ENCODE assay signal across 10 cellular contexts in genomic region chr17:68089881-68090280, GRCh38. TPM values are rescaled to one million over a fixed set of nuclear protein-coding genes. Genes with fewer than 3 reads are reported as not detected.
DNase-seq lines count a peak whose midpoint lies in the region; ATAC-seq and TF ChIP-seq lines count a peak whose summit lies in the region.
"Had no signal": no experiment of that assay in that cellular context is flagged by ENCODE, and none has a peak within 500 bp of the region (broad histone marks: within the 10 kb centered on the region; RNA-seq: fewer than 3 reads in every experiment).

No MANE protein-coding gene starts in this region.

- WGBS in body of pancreas, 2 donors, result 36 to 40% methylated on average over 3 of the region's 3 CpGs

- intact Hi-C loops in body of pancreas (cut with DNase I), result no loop called here

- H3K27me3 ChIP-seq in body of pancreas (no peaks in the 10 kb centered on the region), osteoblast (ENCODE audit: insufficient read depth, low read length) (no peaks in the 10 kb centered on the region)

- no peaks in the 10 kb centered on the region for H3K9me3 ChIP-seq in body of pancreas
- H3K9me3 ChIP-seq in osteoblast (ENCODE audit: low read depth, low read length), result no peaks in the 10 kb centered on the region

- no peak overlapping the region for H2AFZ ChIP-seq in osteoblast (ENCODE audit: low read length)

- H4K20me1 ChIP-seq in osteoblast (ENCODE audit: insufficient read depth, low read length), result no peaks in the 10 kb centered on the region

- H3K27ac ChIP-seq in body of pancreas (no peak overlapping the region), osteoblast (ENCODE audit: low read depth, low read length) (no peak overlapping the region)
- H3K27ac ChIP-seq: HL-60 had no signal

- no peak overlapping the region for H3K4me3 ChIP-seq in body of pancreas
- H3K4me3 ChIP-seq in osteoblast (ENCODE audit: insufficient read depth, low read length), result no peak overlapping the region

- no peak for TF ChIP-seq POLR2A in body of pancreas (IDR thresholded peaks at IDR 0.05)

- H3K4me1 ChIP-seq in body of pancreas (no peaks in the 10 kb centered on the region), osteoblast (ENCODE audit: insufficient read depth, low read length) (no peaks in the 10 kb centered on the region)

- H3K36me3 ChIP-seq in body of pancreas (replicated peaks in 1 of 2; ENCODE audit: insufficient read depth in 1 of 2, low read depth in 2 of 2), result no peaks in the 10 kb centered on the region
- H3K36me3 ChIP-seq in osteoblast (ENCODE audit: insufficient read depth, low read length), result no peaks in the 10 kb centered on the region

- DNase-seq in NCI-H345 (lab: John Stamatoyannopoulos, UW), result peak; percentile 32
- no peak for DNase-seq in NCI-H345 treated with DMSO at 0.1 percent for 48 hours (lab: John Stamatoyannopoulos, UW; ENCODE audit: unreplicated experiment)
- DNase-seq in Kasumi-1 (lab: John Stamatoyannopoulos, UW), result peak; percentile 64 to 66
- peak; percentile 34 to 71 (median 49) for DNase-seq in body of pancreas
- DNase-seq in osteoblast (ENCODE audit: insufficient read length, low spot score, missing footprints), result peak; percentile 84
- DNase-seq in NCI-H446 (lab: John Stamatoyannopoulos, UW), result no peak
- DNase-seq: 8988T had no signal

- peak overlapping the region; percentile 47 for H3K4me2 ChIP-seq in osteoblast (ENCODE audit: insufficient read depth, low read length)

- ATAC-seq in body of pancreas (peak; percentile 70), GM18873 (IDR thresholded peaks at IDR 0.05; ENCODE audit: low FRiP score, unreplicated experiment) (no peak), HG03521 (IDR thresholded peaks at IDR 0.05; ENCODE audit: unreplicated experiment) (no peak)

- no peak for TF ChIP-seq CTCF in body of pancreas (IDR thresholded peaks at IDR 0.05)
- TF ChIP-seq CTCF in osteoblast (IDR thresholded peaks at IDR 0.05; ENCODE audit: extremely low read depth, low read depth, low read length), result no peak

- H3K79me2 ChIP-seq in osteoblast (ENCODE audit: insufficient read depth, low read length), result no peaks in the 10 kb centered on the region

RNA-seq across cellular contexts. Expression of gene KPNA2, which starts 54.3 kb away (rescaled TPM):
- total RNA-seq in body of pancreas (1 to 10 TPM; 4.6 to 5.2 TPM), osteoblast (40.1 and 40.9 TPM in 2 replicates)

Comparison
In these comparisons a context has a peak if more than half of its experiments do, and no peak if none do; other contexts are left out.
1. DNase-seq: peak in NCI-H345 (single experiment), Kasumi-1 (2 of 2), body of pancreas (4 of 4) and osteoblast (single experiment); none in NCI-H345 treated with DMSO at 0.1 percent for 48 hours (single experiment) and NCI-H446 (0 of 2).